12 cellular contexts compared by ENCODE assay signal in genomic region chr3:113166357-113166718, GRCh38. TPM values are rescaled to one million over a fixed set of nuclear protein-coding genes. Genes with fewer than 3 reads are reported as not detected.
DNase-seq lines count a peak whose midpoint lies in the region; ATAC-seq and TF ChIP-seq lines count a peak whose summit lies in the region.
"Had no signal": no experiment of that assay in that cellular context is flagged by ENCODE, and none has a peak within 500 bp of the region (broad histone marks: within the 10 kb centered on the region; RNA-seq: fewer than 3 reads in every experiment).

No MANE protein-coding gene starts in this region.

- ATAC-seq in GM21447 (IDR thresholded peaks at IDR 0.05; ENCODE audit: unreplicated experiment) = no peak
- ATAC-seq in left lung = no peak

- H2AFZ ChIP-seq in parathyroid adenoma = peak overlapping the region; percentile 71

- no peaks in the 10 kb centered on the region for H3K9me3 ChIP-seq in right atrium auricular region
- no peaks in the 10 kb centered on the region for H3K9me3 ChIP-seq in parathyroid adenoma (ENCODE audit: control insufficient read depth, low read length)
- H3K9me3 ChIP-seq in vagina = no peaks in the 10 kb centered on the region
- H3K9me3 ChIP-seq in left lung = no peaks in the 10 kb centered on the region

- H3K4me3 ChIP-seq in right atrium auricular region (no peak overlapping the region), parathyroid adenoma (ENCODE audit: low read depth, low read length) (no peak overlapping the region), vagina (no peak overlapping the region), left lung (no peak overlapping the region)

- no peak overlapping the region for H3K4me2 ChIP-seq in parathyroid adenoma (ENCODE audit: low read length)

- no peaks in the 10 kb centered on the region for H3K36me3 ChIP-seq in right atrium auricular region
- no peaks in the 10 kb centered on the region for H3K36me3 ChIP-seq in parathyroid adenoma (ENCODE audit: control insufficient read depth, insufficient read depth, low read length)
- H3K36me3 ChIP-seq in vagina = no peaks in the 10 kb centered on the region
- H3K36me3 ChIP-seq in left lung = no peaks in the 10 kb centered on the region

- H3K4me1 ChIP-seq in right atrium auricular region (peaks cover 0 to 18% of the 10 kb centered on the region in 2 donors), parathyroid adenoma (peaks cover 13% of the 10 kb centered on the region), vagina (peaks cover 30% of the 10 kb centered on the region), left lung (no peaks in the 10 kb centered on the region)

- H3K27me3 ChIP-seq in right atrium auricular region (no peaks in the 10 kb centered on the region), parathyroid adenoma (ENCODE audit: control insufficient read depth, insufficient read depth, low read length) (no peaks in the 10 kb centered on the region), vagina (no peaks in the 10 kb centered on the region), left lung (no peaks in the 10 kb centered on the region)

- peak; percentile 10 to 47 for DNase-seq in NCI-H526 (lab: John Stamatoyannopoulos, UW)
- no peak for DNase-seq in NCI-H526 treated with DMSO at 0.1 percent for 48 hours (lab: John Stamatoyannopoulos, UW)
- no peak for DNase-seq in right atrium auricular region (ENCODE audit: low spot score)
- DNase-seq in vagina (ENCODE audit: extremely low spot score in 2 of 2) = no peak
- no peak for DNase-seq in SIG-M5 (lab: John Stamatoyannopoulos, UW)
- DNase-seq in left lung = no peak
- DNase-seq: 8988T; activated CD4-positive, alpha-beta T cell treated with anti-CD3 and anti-CD28 coated beads for 1 hour; Calu3 had no signal

- intact Hi-C loops in vagina (cut with DNase I) (loop anchor here (5.0 kb wide), 1 partner anchor 46 kb away; the partner anchor contains the start of gene BOC), left lung (cut with DNase I) (no loop called here)

- TF ChIP-seq CTCF in right atrium auricular region (IDR thresholded peaks at IDR 0.05) (no peak), parathyroid adenoma (IDR thresholded peaks at IDR 0.05) (no peak), vagina (IDR thresholded peaks at IDR 0.05) (no peak), left lung (IDR thresholded peaks at IDR 0.05) (no peak)

- no peaks in the 10 kb centered on the region for H3K79me2 ChIP-seq in parathyroid adenoma

- peak overlapping the region; percentile 58 to 62 for H3K27ac ChIP-seq in right atrium auricular region
- H3K27ac ChIP-seq in parathyroid adenoma = peak overlapping the region; percentile 82
- H3K27ac ChIP-seq in vagina = peak overlapping the region; percentile 54
- H3K27ac ChIP-seq in left lung = no peak overlapping the region
- H3K27ac ChIP-seq: HL-60 had no signal

- TF ChIP-seq POLR2A in vagina (IDR thresholded peaks at IDR 0.05) = no peak

- H3K9ac ChIP-seq in parathyroid adenoma = no peak overlapping the region

RNA-seq across cellular contexts. Expression of gene BOC, which starts 45.0 kb away (rescaled TPM):
- total RNA-seq in right atrium auricular region = 10 to 100 TPM; 10.6 to 15.4 TPM
- 93.1 TPM for total RNA-seq in vagina
- 10 to 100 TPM in 1 of 2 donors, 1 to 10 TPM in 1; 6.0 to 19.6 TPM for total RNA-seq in left lung

Comparison
In these comparisons a context has a peak if more than half of its experiments do, and no peak if none do; other contexts are left out.
1. DNase-seq: peak in NCI-H526 (2 of 2); none in NCI-H526 treated with DMSO at 0.1 percent for 48 hours (single experiment), right atrium auricular region (single experiment), vagina (0 of 2), SIG-M5 (single experiment) and left lung (0 of 2).
2. H3K27ac ChIP-seq: peak in right atrium auricular region (2 of 2), parathyroid adenoma (single experiment) and vagina (single experiment); none in left lung (0 of 2).